In the genomic region with DNA sequence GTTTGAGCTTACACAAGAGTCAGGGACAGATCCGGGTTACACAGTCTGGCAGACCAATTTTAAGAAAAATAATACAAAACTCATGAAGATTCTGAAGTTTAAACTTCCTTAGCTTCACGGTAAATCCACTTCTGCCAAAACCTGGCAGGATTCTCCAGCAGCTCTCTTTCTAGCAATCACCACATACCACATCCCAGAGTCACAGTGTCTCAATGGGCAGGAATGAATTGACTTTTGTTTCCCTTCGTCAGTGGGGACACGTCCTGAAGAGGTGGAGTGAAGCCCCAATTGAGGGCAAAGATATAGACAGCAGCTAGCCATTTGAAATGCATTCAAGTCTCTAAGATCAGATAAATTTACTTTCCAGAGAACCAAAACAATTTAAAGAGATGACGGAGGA, we compare ENCODE assay signal across 30 cellular contexts.
"Had no signal": no experiment of that assay in that cellular context is flagged by ENCODE, and none has a peak within 500 bp of the region (broad histone marks: within the 10 kb centered on the region; RNA-seq: fewer than 3 reads in every experiment).

No MANE protein-coding gene starts in this region.

- H3K27me3 Mint-ChIP-seq: activated CD4-positive, alpha-beta memory T cell treated with anti-CD3 and anti-CD28 coated beads, Interleukin-2, amount 10 ng/mL, durations not matched to agents 7 days and 5 days; activated CD4-positive, alpha-beta T cell treated with anti-CD3 and anti-CD28 coated beads, Interleukin-2, amount 10 ng/mL, durations not matched to agents 7 days and 5 days had no signal

- DNase-seq: activated CD4-positive, alpha-beta memory T cell treated with anti-CD3 and anti-CD28 coated beads, Interleukin-2, amount 10 ng/mL, durations not matched to agents 7 days and 5 days; activated CD4-positive, alpha-beta T cell treated with anti-CD3 and anti-CD28 coated beads for 1 hour; activated CD4-positive, alpha-beta T cell treated with anti-CD3 and anti-CD28 coated beads for 4 hours; activated CD4-positive, alpha-beta T cell treated with anti-CD3 and anti-CD28 coated beads, Interleukin-2, amount 10 ng/mL, durations not matched to agents 7 days and 5 days; activated CD4-positive, alpha-beta T cell treated with anti-CD3 and anti-CD28 coated beads, Interleukin-2, amount 50 U/mL, for 4 hours; activated CD8-positive, alpha-beta memory T cell treated with anti-CD3 and anti-CD28 coated beads, Interleukin-2, amount 50 U/mL, for 48 hours; activated gamma-delta T cell; activated naive CD4-positive, alpha-beta T cell; activated naive CD4-positive, alpha-beta T cell treated with anti-CD3 and anti-CD28 coated beads, Interleukin-2, amount 10 ng/mL, durations not matched to agents 7 days and 5 days; activated naive CD8-positive, alpha-beta T cell treated with anti-CD3 and anti-CD28 coated beads, Interleukin-2, amount 10 ng/mL, durations not matched to agents 7 days and 5 days; activated T-cell treated with anti-CD3 and anti-CD28 coated beads for 4 hours; activated T-cell treated with anti-CD3 and anti-CD28 coated beads, Interleukin-2, amount 50 U/mL, for 24 hours; activated T-cell treated with anti-CD3 and anti-CD28 coated beads, Interleukin-2, amount 50 U/mL, for 72 hours; brain microvascular endothelial cell; caudate nucleus; cortex of kidney; dermis blood vessel endothelial cell; effector CD4-positive, alpha-beta T cell; effector memory CD8-positive, alpha-beta T cell; erythroblast; foreskin keratinocyte; gastrocnemius medialis; glutamatergic neuron; heart left ventricle; T-helper 2 cell had no signal

- H3K4me3 ChIP-seq: ascending aorta, esophagus muscularis mucosa, gastrocnemius medialis, heart left ventricle had no signal

- H3K36me3 ChIP-seq: ascending aorta, brain microvascular endothelial cell, esophagus muscularis mucosa, gastrocnemius medialis, heart left ventricle had no signal

- H3K4me1 Mint-ChIP-seq: activated CD4-positive, alpha-beta T cell treated with anti-CD3 and anti-CD28 coated beads, Interleukin-2, amount 10 ng/mL, durations not matched to agents 7 days and 5 days; activated naive CD8-positive, alpha-beta T cell treated with anti-CD3 and anti-CD28 coated beads, Interleukin-2, amount 10 ng/mL, durations not matched to agents 7 days and 5 days had no signal

- ATAC-seq: activated naive CD4-positive, alpha-beta T cell treated with anti-CD3 and anti-CD28 coated beads, Interleukin-2, amount 50 U/mL, for 72 hours; activated T-cell treated with anti-CD3 and anti-CD28 coated beads, Interleukin-2, amount 50 U/mL, for 72 hours; effector memory CD8-positive, alpha-beta T cell; foreskin keratinocyte; gastrocnemius medialis; heart left ventricle; WTC11 had no signal

- H3K4me3 Mint-ChIP-seq: activated CD4-positive, alpha-beta memory T cell treated with anti-CD3 and anti-CD28 coated beads, Interleukin-2, amount 10 ng/mL, durations not matched to agents 7 days and 5 days; activated CD4-positive, alpha-beta T cell treated with anti-CD3 and anti-CD28 coated beads, Interleukin-2, amount 10 ng/mL, durations not matched to agents 7 days and 5 days; activated naive CD4-positive, alpha-beta T cell treated with anti-CD3 and anti-CD28 coated beads, Interleukin-2, amount 10 ng/mL, durations not matched to agents 7 days and 5 days; activated naive CD8-positive, alpha-beta T cell treated with anti-CD3 and anti-CD28 coated beads, Interleukin-2, amount 10 ng/mL, durations not matched to agents 7 days and 5 days; activated T-cell treated with anti-CD3 and anti-CD28 coated beads, Interleukin-2, amount 50 U/mL, for 24 hours; activated T-cell treated with anti-CD3 and anti-CD28 coated beads, Interleukin-2, amount 50 U/mL, for 72 hours; effector memory CD8-positive, alpha-beta T cell; WTC11 had no signal

- H3K36me3 Mint-ChIP-seq: activated naive CD4-positive, alpha-beta T cell treated with anti-CD3 and anti-CD28 coated beads, Interleukin-2, amount 10 ng/mL, durations not matched to agents 7 days and 5 days; activated naive CD8-positive, alpha-beta T cell treated with anti-CD3 and anti-CD28 coated beads, Interleukin-2, amount 10 ng/mL, durations not matched to agents 7 days and 5 days had no signal

- H3K27ac ChIP-seq: ascending aorta, brain microvascular endothelial cell, esophagus muscularis mucosa, foreskin keratinocyte, gastrocnemius medialis, heart left ventricle, VCaP had no signal

- H3K4me1 ChIP-seq: ascending aorta, foreskin keratinocyte, gastrocnemius medialis had no signal

- H3K27ac Mint-ChIP-seq: activated CD4-positive, alpha-beta memory T cell treated with anti-CD3 and anti-CD28 coated beads, Interleukin-2, amount 10 ng/mL, durations not matched to agents 7 days and 5 days; activated CD4-positive, alpha-beta T cell treated with anti-CD3 and anti-CD28 coated beads, Interleukin-2, amount 10 ng/mL, durations not matched to agents 7 days and 5 days; activated naive CD4-positive, alpha-beta T cell treated with anti-CD3 and anti-CD28 coated beads, Interleukin-2, amount 10 ng/mL, durations not matched to agents 7 days and 5 days; activated naive CD4-positive, alpha-beta T cell treated with anti-CD3 and anti-CD28 coated beads, Interleukin-2, amount 50 U/mL, for 72 hours; activated naive CD8-positive, alpha-beta T cell treated with anti-CD3 and anti-CD28 coated beads, Interleukin-2, amount 10 ng/mL, durations not matched to agents 7 days and 5 days; activated T-cell treated with anti-CD3 and anti-CD28 coated beads, Interleukin-2, amount 50 U/mL, for 24 hours; activated T-cell treated with anti-CD3 and anti-CD28 coated beads, Interleukin-2, amount 50 U/mL, for 72 hours; effector memory CD8-positive, alpha-beta T cell; WTC11 had no signal

- H3K27me3 ChIP-seq: ascending aorta, brain microvascular endothelial cell, esophagus muscularis mucosa, foreskin keratinocyte, gastrocnemius medialis, heart left ventricle had no signal

- H3K9me3 ChIP-seq: ascending aorta, esophagus muscularis mucosa, gastrocnemius medialis, heart left ventricle had no signal
